14 cellular contexts compared by ENCODE assay signal in the genomic region with DNA sequence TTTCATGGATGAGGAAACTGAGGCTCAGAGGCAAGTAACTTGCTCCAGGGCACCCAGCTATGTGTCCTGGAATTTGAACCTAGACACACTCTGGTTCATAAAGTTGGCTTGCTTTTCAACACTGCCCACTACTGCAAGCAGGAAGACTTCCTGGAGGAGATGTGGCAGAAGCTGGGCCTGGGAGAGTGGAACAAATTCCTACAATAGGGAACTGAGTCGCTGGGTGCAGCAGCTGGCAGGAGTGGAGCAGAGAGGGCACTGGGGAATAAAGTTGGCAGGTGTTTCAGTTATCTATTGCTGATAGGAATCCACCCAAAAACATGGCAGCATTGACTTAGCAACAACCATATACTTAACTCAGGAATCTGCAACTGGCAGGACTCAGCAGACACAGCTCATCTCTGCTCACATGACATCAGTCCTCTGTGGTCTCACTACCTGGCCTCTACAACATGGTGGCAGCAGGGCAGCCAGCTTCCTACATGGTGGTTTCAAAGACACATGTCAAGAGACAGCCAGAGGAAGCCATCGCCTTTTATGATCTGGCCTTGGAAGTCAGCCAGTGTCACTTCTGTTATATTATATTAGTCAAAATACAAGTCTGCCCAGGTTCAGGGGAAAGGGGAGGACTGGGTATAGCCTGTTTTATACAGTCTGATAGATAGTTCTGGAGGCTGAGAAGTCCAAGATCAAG. TPM values are rescaled to one million over a fixed set of nuclear protein-coding genes. Genes with fewer than 3 reads are reported as not detected.
DNase-seq lines count a peak whose midpoint lies in the region; ATAC-seq and TF ChIP-seq lines count a peak whose summit lies in the region.
"Had no signal": no experiment of that assay in that cellular context is flagged by ENCODE, and none has a peak within 500 bp of the region (broad histone marks: within the 10 kb centered on the region; RNA-seq: fewer than 3 reads in every experiment).

No MANE protein-coding gene starts in this region.

- H3K9me3 ChIP-seq in SK-N-SH (no peaks in the 10 kb centered on the region), mucosa of descending colon (no peaks in the 10 kb centered on the region)
- H3K9me3 ChIP-seq: tibial nerve had no signal

- H3K27me3 ChIP-seq in SK-N-SH (ENCODE audit: insufficient read depth): no peaks in the 10 kb centered on the region
- H3K27me3 ChIP-seq: tibial nerve had no signal

- CTCF ChIA-PET in SK-N-SH (lab: Yijun Ruan, JAX): interaction anchor here (0.7 to 4.4 kb wide), 5 partner anchors 10 to 77 kb away, joined by 3 to 31 read pairs (median 13); no protein-coding TSS in a partner anchor

- 60% methylated on average over 2 of the region's 2 CpGs for whole genome bisulfite sequencing in SK-N-SH (ENCODE audit: low lambda C conversion rate)

- no peak overlapping the region for H3K27ac ChIP-seq in SK-N-SH (ENCODE audit: low read depth in 2 of 2, low read length in 1 of 2)
- H3K27ac ChIP-seq: SK-N-MC, tibial nerve had no signal

- H3K36me3 ChIP-seq in SK-N-SH (replicated peaks in 1 of 2; ENCODE audit: control insufficient read depth in 1 of 2, insufficient read depth in 2 of 2, low read length in 1 of 2) (no peaks in the 10 kb centered on the region), mucosa of descending colon (ENCODE audit: low read depth) (no peaks in the 10 kb centered on the region)
- H3K36me3 ChIP-seq: tibial nerve had no signal

- ATAC-seq in SK-N-SH treated with all-trans-retinoic acid at 6 μM for 48 hours (no peak), mucosa of descending colon (peak; percentile 81), HG03095 (IDR thresholded peaks at IDR 0.05; ENCODE audit: unreplicated experiment) (no peak)
- ATAC-seq: sciatic nerve had no signal

- intact Hi-C loops in mucosa of descending colon (cut with DNase I, micrococcal nuclease): loop anchor here in 1 of 2 donors (5.0 to 10.0 kb wide), 2 partner anchors 65 to 112 kb away; no protein-coding TSS in a partner anchor

- TF ChIP-seq RAD21 in SK-N-SH (IDR thresholded peaks at IDR 0.05; ENCODE audit: low read length): no peak

- TF ChIP-seq EP300 in SK-N-SH (IDR thresholded peaks at IDR 0.05; ENCODE audit: borderline replicate concordance in 1 of 2, low read depth in 1 of 2, low read length in 1 of 2): no peak

- no peaks in the 10 kb centered on the region for H3K79me2 ChIP-seq in SK-N-SH (ENCODE audit: insufficient read depth)

- H3K4me3 ChIP-seq in SK-N-SH (ENCODE audit: low read depth in 2 of 2, low read length in 1 of 2) (no peak overlapping the region), mucosa of descending colon (no peak overlapping the region)
- H3K4me3 ChIP-seq: SK-N-MC, tibial nerve had no signal

- H3K9me2 ChIP-seq in SK-N-SH: no peaks in the 10 kb centered on the region

- no peak for TF ChIP-seq CTCF in SK-N-SH (IDR thresholded peaks at IDR 0.05)
- no peak for TF ChIP-seq CTCF in mucosa of descending colon (IDR thresholded peaks at IDR 0.05)

- DNase-seq in SK-N-SH (peak; percentile 20), NCI-H2171 (lab: John Stamatoyannopoulos, UW) (peak; percentile 80), mucosa of descending colon (peak; percentile 61 to 91 (median 64)), DMS79 (lab: John Stamatoyannopoulos, UW) (no peak)
- DNase-seq: anterior cingulate cortex, dermis blood vessel endothelial cell, kidney glomerular epithelial cell, NCI-H526 treated with DMSO at 0.1 percent for 48 hours, nephron progenitor cell had no signal

- peaks cover 2% of the 10 kb centered on the region for H3F3A ChIP-seq in SK-N-SH (replicated peaks; ENCODE audit: insufficient read depth)

- H3K4me1 ChIP-seq in SK-N-SH (ENCODE audit: control insufficient read depth in 1 of 2, insufficient read depth in 2 of 2, low read depth in 1 of 2, low read length in 1 of 2) (peaks cover 3 to 10% of the 10 kb centered on the region in 2 experiments; a peak in 3 of 4 replicates), mucosa of descending colon (ENCODE audit: low read depth) (peaks cover 18% of the 10 kb centered on the region)

- H3K4me2 ChIP-seq in SK-N-SH: no peak overlapping the region

- no peaks in the 10 kb centered on the region for H4K20me1 ChIP-seq in SK-N-SH (ENCODE audit: insufficient read depth)

- POLR2A ChIA-PET in SK-N-SH (lab: Yijun Ruan, JAX): no interaction called here

- H3K9ac ChIP-seq in SK-N-SH: no peak overlapping the region

- no peak overlapping the region for H2AFZ ChIP-seq in SK-N-SH (ENCODE audit: low read depth)

TF ChIP-seq in SK-N-SH, 30 proteins besides CTCF, POLR2A, EP300 and RAD21 (continues in another document):
- TF ChIP-seq, protein P1, sequence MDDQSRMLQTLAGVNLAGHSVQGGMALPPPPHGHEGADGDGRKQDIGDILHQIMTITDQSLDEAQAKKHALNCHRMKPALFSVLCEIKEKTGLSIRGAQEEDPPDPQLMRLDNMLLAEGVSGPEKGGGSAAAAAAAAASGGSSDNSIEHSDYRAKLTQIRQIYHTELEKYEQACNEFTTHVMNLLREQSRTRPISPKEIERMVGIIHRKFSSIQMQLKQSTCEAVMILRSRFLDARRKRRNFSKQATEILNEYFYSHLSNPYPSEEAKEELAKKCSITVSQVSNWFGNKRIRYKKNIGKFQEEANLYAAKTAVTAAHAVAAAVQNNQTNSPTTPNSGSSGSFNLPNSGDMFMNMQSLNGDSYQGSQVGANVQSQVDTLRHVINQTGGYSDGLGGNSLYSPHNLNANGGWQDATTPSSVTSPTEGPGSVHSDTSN (IDR thresholded peaks at IDR 0.05): no peak

TF ChIP-seq in SK-N-SH treated with all-trans-retinoic acid at 6 μM for 48 hours, 23 proteins besides CTCF, POLR2A, EP300 and RAD21:
- TF ChIP-seq ISL1 (CRISPR knock-in tag; IDR thresholded peaks at IDR 0.05): no peak

RNA-seq across cellular contexts. Expression of gene CARD10, which starts 10.6 kb away (rescaled TPM):
- 13.9 and 14.5 TPM in 2 replicates for polyA plus RNA-seq in SK-N-SH (2012; rRNA removed)
- 4.4 and 7.2 TPM in 2 replicates for polyA plus RNA-seq in SK-N-SH (2012; cell fraction: cytosol; rRNA removed)
- polyA plus RNA-seq in SK-N-SH (2012; cell fraction: nucleus; rRNA removed): 27.9 and 29.5 TPM in 2 replicates
- 10 to 100 TPM; 43.3 to 74.1 (median 60.5) TPM for total RNA-seq in mucosa of descending colon

RNA-seq across cellular contexts. Expression of gene CDC42EP1, which starts 30.5 kb away (rescaled TPM):
- 11.5 and 24.9 TPM in 2 replicates for polyA plus RNA-seq in SK-N-SH (2012; rRNA removed)
- 8.9 and 15.8 TPM in 2 replicates for polyA plus RNA-seq in SK-N-SH (2012; cell fraction: cytosol; rRNA removed)
- 14.2 and 19.4 TPM in 2 replicates for polyA plus RNA-seq in SK-N-SH (2012; cell fraction: nucleus; rRNA removed)
- total RNA-seq in mucosa of descending colon: 10 to 100 TPM; 31.5 to 52.0 (median 48.2) TPM

RNA-seq across cellular contexts. Expression of gene MFNG, which starts 43.6 kb away (rescaled TPM):
- polyA plus RNA-seq in SK-N-SH (2012; rRNA removed): 0.18 and 0.34 TPM in 2 replicates
- 0.13 and 0.14 TPM in 2 replicates for polyA plus RNA-seq in SK-N-SH (2012; cell fraction: cytosol; rRNA removed)
- 1.4 and 2.6 TPM in 2 replicates for polyA plus RNA-seq in SK-N-SH (2012; cell fraction: nucleus; rRNA removed)
- 10 to 100 TPM; 11.3 to 16.1 (median 13.7) TPM for total RNA-seq in mucosa of descending colon

RNA-seq across cellular contexts. Expression of gene LGALS2, which starts 50.1 kb away (rescaled TPM):
- polyA plus RNA-seq in SK-N-SH (2012; rRNA removed): not detected in 2 replicates
- polyA plus RNA-seq in SK-N-SH (2012; cell fraction: cytosol; rRNA removed): not detected in 2 replicates
- polyA plus RNA-seq in SK-N-SH (2012; cell fraction: nucleus; rRNA removed): not detected in 2 replicates
- 10 to 100 TPM; 10.7 to 93.5 (median 23.1) TPM for total RNA-seq in mucosa of descending colon
- total RNA-seq: dermis blood vessel endothelial cell, sciatic nerve, tibial nerve had no signal
